ENCODE assay signal across 8 cellular contexts in the genomic region with DNA sequence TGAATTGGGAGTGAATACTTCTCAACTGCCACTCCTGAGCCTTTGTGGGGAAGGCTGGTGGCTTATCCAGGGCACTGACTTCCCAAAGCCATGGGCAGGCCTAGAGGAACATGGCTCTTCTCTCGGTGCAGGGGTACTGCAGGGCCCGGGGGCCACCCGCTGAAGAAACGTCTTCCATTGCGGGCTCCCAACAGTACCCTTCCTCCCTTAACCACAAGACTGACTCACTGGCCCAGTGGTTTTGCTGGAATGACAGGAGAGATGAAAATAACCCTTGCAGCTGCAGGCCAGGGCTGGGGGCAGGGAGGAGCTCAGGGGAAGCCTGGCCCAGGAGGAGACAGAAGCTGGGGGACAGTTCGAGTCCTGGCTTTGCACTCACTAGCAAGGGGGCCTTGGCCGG. TPM values are rescaled to one million over a fixed set of nuclear protein-coding genes. Genes with fewer than 3 reads are reported as not detected.
DNase-seq lines count a peak whose midpoint lies in the region; ATAC-seq, FAIRE-seq and TF ChIP-seq lines count a peak whose summit lies in the region.

No MANE protein-coding gene starts in this region.

- H3K27me3 Mint-ChIP-seq in dendritic cell treated with granulocyte-macrophage colony-stimulating factor and Interleukin-4, amounts not matched to agents 40 ng/mL and 50 ng/mL, for 4 days = peaks cover 4% of the 10 kb centered on the region

- peak overlapping the region; percentile 47 for H3K27ac Mint-ChIP-seq in dendritic cell treated with granulocyte-macrophage colony-stimulating factor and Interleukin-4, amounts not matched to agents 40 ng/mL and 50 ng/mL, for 4 days

- H3K4me1 Mint-ChIP-seq in dendritic cell treated with granulocyte-macrophage colony-stimulating factor and Interleukin-4, amounts not matched to agents 40 ng/mL and 50 ng/mL, for 4 days (ENCODE audit: low read depth) = peaks cover 40% of the 10 kb centered on the region

- H3K27ac ChIP-seq in gastrocnemius medialis = peak overlapping the region; percentile 91 to 98 (median 94)

- ATAC-seq in gastrocnemius medialis = peak; percentile 29 to 55
- ATAC-seq in mucosa of descending colon = no peak

- peaks cover 0 to 6% of the 10 kb centered on the region in 2 donors for H3K36me3 ChIP-seq in gastrocnemius medialis
- no peaks in the 10 kb centered on the region for H3K36me3 ChIP-seq in mucosa of descending colon (ENCODE audit: low read depth)

- H3K4me3 ChIP-seq in gastrocnemius medialis (no peak overlapping the region), mucosa of descending colon (no peak overlapping the region)

- in situ Hi-C loops in gastrocnemius medialis (cut with MboI; ENCODE audit: low sequenced_read_pairs in 4 of 4) = no loop called here

- peaks cover 76% of the 10 kb centered on the region for H3K36me3 Mint-ChIP-seq in dendritic cell treated with granulocyte-macrophage colony-stimulating factor and Interleukin-4, amounts not matched to agents 40 ng/mL and 50 ng/mL, for 4 days (ENCODE audit: low read depth)

- H3K4me3 Mint-ChIP-seq in dendritic cell treated with granulocyte-macrophage colony-stimulating factor and Interleukin-4, amounts not matched to agents 40 ng/mL and 50 ng/mL, for 4 days = peak overlapping the region; percentile 25

- H3K9me3 ChIP-seq in gastrocnemius medialis (no peaks in the 10 kb centered on the region), mucosa of descending colon (no peaks in the 10 kb centered on the region)

- H3K27me3 ChIP-seq in gastrocnemius medialis = no peaks in the 10 kb centered on the region

- no peaks in the 10 kb centered on the region for H3K9me3 Mint-ChIP-seq in dendritic cell treated with granulocyte-macrophage colony-stimulating factor and Interleukin-4, amounts not matched to agents 40 ng/mL and 50 ng/mL, for 4 days

- intact Hi-C loops in dendritic cell treated with granulocyte-macrophage colony-stimulating factor and Interleukin-4, amounts not matched to agents 40 ng/mL and 50 ng/mL, for 4 days (cut with micrococcal nuclease) = no loop called here
- intact Hi-C loops in gastrocnemius medialis (cut with DNase I; ENCODE audit: low total_unique reads) = loop anchor here (5.0 to 10.0 kb wide), 4 partner anchors 151 to 1153 kb away; partner anchors contain the start of gene MB
- intact Hi-C loops in mucosa of descending colon (cut with DNase I, micrococcal nuclease) = no loop called here

- H3K4me1 ChIP-seq in gastrocnemius medialis = peaks cover 66 to 67% of the 10 kb centered on the region in 2 donors
- H3K4me1 ChIP-seq in mucosa of descending colon (ENCODE audit: low read depth) = peaks cover 18% of the 10 kb centered on the region

- DNase-seq in GM03348 (ENCODE audit: low spot score) (peak; percentile 92), RKO (ENCODE audit: low spot score) (peak; percentile 60), gastrocnemius medialis (peak; percentile 82 to 87), mucosa of descending colon (no peak), GM12892 (ENCODE audit: insufficient read length) (no peak), hippocampal formation (lab: John Stamatoyannopoulos, UW) (no peak), NCI-H2171 treated with DMSO at 0.1 percent for 48 hours (lab: John Stamatoyannopoulos, UW) (no peak)

- peak; percentile 27 to 70 for TF ChIP-seq POLR2A in gastrocnemius medialis (IDR thresholded peaks at IDR 0.05)
- TF ChIP-seq POLR2A in GM12892 (IDR thresholded peaks at IDR 0.05; ENCODE audit: low read depth, low read length) = no peak

- FAIRE-seq in GM12892 (lab: Jason Lieb, UNC) = no peak

- TF ChIP-seq CTCF in gastrocnemius medialis (IDR thresholded peaks at IDR 0.05 in 4 of 5, conservative IDR thresholded peaks at IDR 0.05 in 1 of 5) = no peak
- TF ChIP-seq CTCF in mucosa of descending colon (IDR thresholded peaks at IDR 0.05) = no peak

RNA-seq across cellular contexts. Expression of gene TXN2, which starts 13.5 kb away (rescaled TPM):
- total RNA-seq in gastrocnemius medialis (100 to 1,000 TPM in 1 of 4 donors, 10 to 100 TPM in 3; 64.9 to 122 (median 86.0) TPM), mucosa of descending colon (100 to 1,000 TPM in 1 of 3 donors, 10 to 100 TPM in 2; 73.2 to 101 (median 95.8) TPM)
- polyA plus RNA-seq in GM12892 (2012; ENCODE audit: missing spikeins) = 116 TPM

RNA-seq across cellular contexts. Expression of gene FOXRED2, which starts 38.9 kb away (rescaled TPM):
- total RNA-seq in gastrocnemius medialis = 10 to 100 TPM in 1 of 4 donors, 1 to 10 TPM in 3; 2.6 to 13.6 (median 5.1) TPM
- total RNA-seq in mucosa of descending colon = 1 to 10 TPM; 2.8 to 8.6 (median 6.4) TPM
- 3.4 TPM for polyA plus RNA-seq in GM12892 (2012; ENCODE audit: missing spikeins)

Comparison
In these comparisons a context has a peak if more than half of its experiments do, and no peak if none do; other contexts are left out.
1. DNase-seq: peak in GM03348 (single experiment), RKO (single experiment) and gastrocnemius medialis (2 of 2); none in mucosa of descending colon (0 of 3), GM12892 (single experiment), hippocampal formation (0 of 2) and NCI-H2171 treated with DMSO at 0.1 percent for 48 hours (single experiment).